ENCODE assay signal across 8 cellular contexts in genomic region chr7:50303082-50303893, GRCh38. TPM values are rescaled to one million over a fixed set of nuclear protein-coding genes. Genes with fewer than 3 reads are reported as not detected.
DNase-seq lines count a peak whose midpoint lies in the region; ATAC-seq and TF ChIP-seq lines count a peak whose summit lies in the region.

No MANE protein-coding gene starts in this region.

- no peaks in the 10 kb centered on the region for H3K27me3 ChIP-seq in CD8-positive, alpha-beta T cell (ENCODE audit: insufficient read depth, low read length)

- intact Hi-C loops in CD8-positive, alpha-beta T cell (cut with DNase I, micrococcal nuclease), result loop anchor here in 1 of 2 experiments (2.0 to 5.0 kb wide), 2 partner anchors 96 to 161 kb away; no protein-coding TSS in a partner anchor
- intact Hi-C loops in natural killer cell (cut with micrococcal nuclease), result no loop called here

- H3K27me3 Mint-ChIP-seq in CD8-positive, alpha-beta T cell (ENCODE audit: low read depth), result no peaks in the 10 kb centered on the region
- no peaks in the 10 kb centered on the region for H3K27me3 Mint-ChIP-seq in activated naive CD8-positive, alpha-beta T cell treated with anti-CD3 and anti-CD28 coated beads, Interleukin-2, amount 50 U/mL, for 24 hours
- H3K27me3 Mint-ChIP-seq in natural killer cell (ENCODE audit: low read depth in 2 of 2), result no peaks in the 10 kb centered on the region

- H3K36me3 Mint-ChIP-seq in CD8-positive, alpha-beta T cell, result peaks cover 31% of the 10 kb centered on the region
- peaks cover 34% of the 10 kb centered on the region for H3K36me3 Mint-ChIP-seq in activated naive CD8-positive, alpha-beta T cell treated with anti-CD3 and anti-CD28 coated beads, Interleukin-2, amount 50 U/mL, for 24 hours (ENCODE audit: low read depth)
- H3K36me3 Mint-ChIP-seq in natural killer cell, result no peaks in the 10 kb centered on the region

- H3K4me3 Mint-ChIP-seq in CD8-positive, alpha-beta T cell, result peak overlapping the region; percentile 80
- H3K4me3 Mint-ChIP-seq in activated naive CD8-positive, alpha-beta T cell treated with anti-CD3 and anti-CD28 coated beads, Interleukin-2, amount 50 U/mL, for 24 hours, result peak overlapping the region; percentile 74
- H3K4me3 Mint-ChIP-seq in natural killer cell, result peak overlapping the region; percentile 79

- no peak for ATAC-seq in CD8-positive, alpha-beta T cell
- ATAC-seq in HG02943 (IDR thresholded peaks at IDR 0.05; ENCODE audit: low read depth, unreplicated experiment) (peak; percentile 0), natural killer cell (no peak), HG02610 (IDR thresholded peaks at IDR 0.05; ENCODE audit: unreplicated experiment) (no peak)
- no peak for ATAC-seq in activated naive CD8-positive, alpha-beta T cell treated with anti-CD3 and anti-CD28 coated beads, Interleukin-2, amount 50 U/mL, for 24 hours

- no peak for TF ChIP-seq CTCF in CD8-positive, alpha-beta T cell (IDR thresholded peaks at IDR 0.05)
- TF ChIP-seq CTCF in natural killer cell (IDR thresholded peaks at IDR 0.05), result no peak

- CTCF ChIA-PET in CD8-positive, alpha-beta T cell (lab: Charles Lee), result interaction anchor here (1.4 kb wide), 1 partner anchor 93 kb away, joined by 3 read pairs; no protein-coding TSS in a partner anchor

- no peaks in the 10 kb centered on the region for H3K9me3 Mint-ChIP-seq in CD8-positive, alpha-beta T cell
- no peaks in the 10 kb centered on the region for H3K9me3 Mint-ChIP-seq in activated naive CD8-positive, alpha-beta T cell treated with anti-CD3 and anti-CD28 coated beads, Interleukin-2, amount 50 U/mL, for 24 hours
- H3K9me3 Mint-ChIP-seq in natural killer cell, result no peaks in the 10 kb centered on the region

- H3K27ac Mint-ChIP-seq in CD8-positive, alpha-beta T cell, result peak overlapping the region; percentile 89
- H3K27ac Mint-ChIP-seq in activated naive CD8-positive, alpha-beta T cell treated with anti-CD3 and anti-CD28 coated beads, Interleukin-2, amount 50 U/mL, for 24 hours, result peak overlapping the region; percentile 74
- peak overlapping the region; percentile 67 for H3K27ac Mint-ChIP-seq in natural killer cell

- H3K4me1 ChIP-seq in CD8-positive, alpha-beta T cell (ENCODE audit: insufficient read depth, low read length), result peaks cover 40% of the 10 kb centered on the region

- no peaks in the 10 kb centered on the region for H3K9me3 ChIP-seq in CD8-positive, alpha-beta T cell (ENCODE audit: low read length)

- POLR2A ChIA-PET in CD8-positive, alpha-beta T cell (lab: Charles Lee), result interaction anchor here (0.6 to 21.1 kb wide), 4 partner anchors 20 to 98 kb away, joined by 3 to 388 read pairs (median 39); no protein-coding TSS in a partner anchor

- H3K4me1 Mint-ChIP-seq in CD8-positive, alpha-beta T cell (ENCODE audit: low read depth), result peaks cover 44% of the 10 kb centered on the region
- peaks cover 48% of the 10 kb centered on the region for H3K4me1 Mint-ChIP-seq in activated naive CD8-positive, alpha-beta T cell treated with anti-CD3 and anti-CD28 coated beads, Interleukin-2, amount 50 U/mL, for 24 hours
- H3K4me1 Mint-ChIP-seq in natural killer cell, result peaks cover 35 to 44% of the 10 kb centered on the region in 2 donors

- peak in 2 of 7 experiments; percentile 24 to 38 for DNase-seq in CD8-positive, alpha-beta T cell
- no peak for DNase-seq in activated naive CD8-positive, alpha-beta T cell treated with anti-CD3 and anti-CD28 coated beads, Interleukin-2, amount 50 U/mL, for 24 hours
- DNase-seq in natural killer cell (no peak), medulla oblongata (ENCODE audit: extremely low spot score) (no peak), mesenteric fat pad (ENCODE audit: low spot score) (no peak), NCI-H1694 treated with DMSO at 0.1 percent for 48 hours (lab: John Stamatoyannopoulos, UW) (no peak)

- no peaks in the 10 kb centered on the region for H3K36me3 ChIP-seq in CD8-positive, alpha-beta T cell (ENCODE audit: insufficient read depth, low read length)

- peak overlapping the region; percentile 45 for H3K4me3 ChIP-seq in CD8-positive, alpha-beta T cell (ENCODE audit: low read depth, low read length)

- peak overlapping the region; percentile 42 for H3K27ac ChIP-seq in CD8-positive, alpha-beta T cell (ENCODE audit: low read depth, low read length)

RNA-seq across cellular contexts. Expression of gene IKZF1, which starts 1.2 kb away (rescaled TPM):
- 100 to 1,000 TPM; 248 TPM for total RNA-seq in CD8-positive, alpha-beta T cell
- total RNA-seq in natural killer cell, result 100 to 1,000 TPM; 294 to 391 (median 350) TPM
- 22.0 TPM for total RNA-seq in mesenteric fat pad

Comparison
In these comparisons a context has a peak if more than half of its experiments do, and no peak if none do; other contexts are left out.
1. RNA of gene IKZF1, which starts 1.2 kb away (total RNA-seq): 294 to 391 TPM in natural killer cell and 248 TPM in CD8-positive, alpha-beta T cell; 22.0 TPM in mesenteric fat pad (single experiment); every median in the first group is over 10 times any median in the second.
2. Peak in every context shown above with its lines, with median percentiles within 50 percentile points of each other: H3K27ac Mint-ChIP-seq and H3K4me3 Mint-ChIP-seq.